In the genomic region with DNA sequence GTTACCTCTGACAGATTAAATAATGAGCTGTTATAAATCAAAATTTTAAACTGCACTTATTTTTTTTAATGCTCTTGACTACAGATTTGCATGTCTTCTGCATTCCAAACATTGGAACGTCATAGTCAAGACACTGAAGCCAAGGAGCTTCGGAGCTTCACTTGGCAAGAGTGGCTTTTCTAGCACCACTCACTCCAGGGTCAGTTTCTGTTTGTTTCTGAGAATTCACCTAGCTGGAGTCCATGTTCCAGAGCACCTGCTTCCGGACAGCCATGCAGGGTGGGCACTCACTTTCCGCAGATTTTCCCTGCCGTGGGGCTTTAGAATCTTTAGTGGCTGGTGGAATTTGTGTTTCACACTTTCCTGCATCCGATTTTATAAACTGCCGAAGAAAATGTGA, we compare ENCODE assay signal across 22 cellular contexts.
"Had no signal": no experiment of that assay in that cellular context is flagged by ENCODE, and none has a peak within 500 bp of the region (broad histone marks: within the 10 kb centered on the region; RNA-seq: fewer than 3 reads in every experiment).

No MANE protein-coding gene starts in this region.

- H3K4me3 ChIP-seq: adrenal gland had no signal

- H3K36me3 Mint-ChIP-seq: activated CD4-positive, alpha-beta memory T cell treated with anti-CD3 and anti-CD28 coated beads for 36 hours; activated naive CD4-positive, alpha-beta T cell treated with anti-CD3 and anti-CD28 coated beads, Interleukin-2, amount 10 ng/mL, durations not matched to agents 7 days and 5 days; activated naive CD8-positive, alpha-beta T cell treated with anti-CD3 and anti-CD28 coated beads for 36 hours had no signal

- DNase-seq: activated CD4-positive, alpha-beta memory T cell treated with anti-CD3 and anti-CD28 coated beads for 36 hours; activated CD4-positive, alpha-beta T cell treated with anti-CD3 and anti-CD28 coated beads, Interleukin-2, amount 10 ng/mL, durations not matched to agents 7 days and 5 days; activated CD4-positive, CD25-positive, alpha-beta regulatory T cell; activated CD8-positive, alpha-beta memory T cell treated with anti-CD3 and anti-CD28 coated beads for 24 hours; activated gamma-delta T cell; activated naive CD4-positive, alpha-beta T cell treated with anti-CD3 and anti-CD28 coated beads, Interleukin-2, amount 10 ng/mL, durations not matched to agents 7 days and 5 days; activated naive CD8-positive, alpha-beta T cell treated with anti-CD3 and anti-CD28 coated beads for 36 hours; activated T-cell treated with anti-CD3 and anti-CD28 coated beads, Interleukin-2, amount 50 U/mL, for 48 hours; adrenal gland; anterior cingulate cortex; caudate nucleus; NCI-H1105 treated with DMSO at 0.1 percent for 48 hours; NCI-H1436 treated with DMSO at 0.1 percent for 48 hours; NCI-H187; NCI-H2081; NCI-H510A treated with DMSO at 0.1 percent for 48 hours; NCI-H69; PC-3; SIG-M5; T-helper 1 cell had no signal

- H3K9me3 Mint-ChIP-seq: activated CD4-positive, alpha-beta T cell treated with anti-CD3 and anti-CD28 coated beads, Interleukin-2, amount 10 ng/mL, durations not matched to agents 7 days and 5 days; activated naive CD4-positive, alpha-beta T cell treated with anti-CD3 and anti-CD28 coated beads, Interleukin-2, amount 10 ng/mL, durations not matched to agents 7 days and 5 days; activated naive CD8-positive, alpha-beta T cell treated with anti-CD3 and anti-CD28 coated beads for 36 hours; activated T-helper 17 cell treated with anti-CD3 and anti-CD28 coated beads, Interleukin-2, amount 50 U/mL, for 72 hours had no signal

- H3K36me3 ChIP-seq: adrenal gland had no signal

- H3K9me3 ChIP-seq: adrenal gland had no signal

- H3K4me1 ChIP-seq: adrenal gland had no signal

- ATAC-seq: activated T-helper 17 cell treated with anti-CD3 and anti-CD28 coated beads, Interleukin-2, amount 50 U/mL, for 72 hours; PC-3 had no signal

- H3K27me3 Mint-ChIP-seq: activated CD4-positive, alpha-beta memory T cell treated with anti-CD3 and anti-CD28 coated beads for 36 hours; activated CD4-positive, alpha-beta T cell treated with anti-CD3 and anti-CD28 coated beads, Interleukin-2, amount 10 ng/mL, durations not matched to agents 7 days and 5 days; activated naive CD4-positive, alpha-beta T cell treated with anti-CD3 and anti-CD28 coated beads, Interleukin-2, amount 10 ng/mL, durations not matched to agents 7 days and 5 days; activated naive CD8-positive, alpha-beta T cell treated with anti-CD3 and anti-CD28 coated beads for 36 hours; activated T-helper 17 cell treated with anti-CD3 and anti-CD28 coated beads, Interleukin-2, amount 50 U/mL, for 72 hours had no signal

- H3K27ac ChIP-seq: adrenal gland, VCaP had no signal

- H3K4me3 Mint-ChIP-seq: activated CD4-positive, alpha-beta memory T cell treated with anti-CD3 and anti-CD28 coated beads for 36 hours; activated CD4-positive, alpha-beta T cell treated with anti-CD3 and anti-CD28 coated beads, Interleukin-2, amount 10 ng/mL, durations not matched to agents 7 days and 5 days; activated naive CD4-positive, alpha-beta T cell treated with anti-CD3 and anti-CD28 coated beads, Interleukin-2, amount 10 ng/mL, durations not matched to agents 7 days and 5 days; activated naive CD8-positive, alpha-beta T cell treated with anti-CD3 and anti-CD28 coated beads for 36 hours; activated T-helper 17 cell treated with anti-CD3 and anti-CD28 coated beads, Interleukin-2, amount 50 U/mL, for 72 hours had no signal

- H3K4me1 Mint-ChIP-seq: activated CD4-positive, alpha-beta T cell treated with anti-CD3 and anti-CD28 coated beads, Interleukin-2, amount 10 ng/mL, durations not matched to agents 7 days and 5 days; activated naive CD4-positive, alpha-beta T cell treated with anti-CD3 and anti-CD28 coated beads, Interleukin-2, amount 10 ng/mL, durations not matched to agents 7 days and 5 days; activated naive CD8-positive, alpha-beta T cell treated with anti-CD3 and anti-CD28 coated beads for 36 hours; activated T-helper 17 cell treated with anti-CD3 and anti-CD28 coated beads, Interleukin-2, amount 50 U/mL, for 72 hours had no signal

- H3K27me3 ChIP-seq: adrenal gland had no signal
